9 cellular contexts compared by ENCODE assay signal in genomic region chr9:34603610-34604231, GRCh38. TPM values are rescaled to one million over a fixed set of nuclear protein-coding genes. Genes with fewer than 3 reads are reported as not detected.
A peak's percentile ranks its signal among the peaks of the same experiment; 100 is the strongest.
DNase-seq lines count a peak whose midpoint lies in the region; ATAC-seq, FAIRE-seq and TF ChIP-seq lines count a peak whose summit lies in the region.
"Had no signal": no experiment of that assay in that cellular context is flagged by ENCODE, and none has a peak within 500 bp of the region (broad histone marks: within the 10 kb centered on the region; RNA-seq: fewer than 3 reads in every experiment).

No MANE protein-coding gene starts in this region.

- DNase-seq in Calu3 (peak; percentile 75), H54 (ENCODE audit: insufficient read length, low spot score) (peak; percentile 75), NCI-H128 (lab: John Stamatoyannopoulos, UW; ENCODE audit: unreplicated experiment) (peak; percentile 76), T-helper 1 cell (peak; percentile 51 to 77 (median 65)), adrenal gland (peak; percentile 71 to 94 (median 83)), left cardiac atrium (peak; percentile 86), retinal pigment epithelial cell (ENCODE audit: low read depth) (no peak)

- no peak overlapping the region for H3K4me3 Mint-ChIP-seq in Calu3 (ENCODE audit: low read depth, unreplicated experiment)
- H3K4me3 Mint-ChIP-seq: activated naive CD8-positive, alpha-beta T cell had no signal

- no peaks in the 10 kb centered on the region for H3K4me1 Mint-ChIP-seq in Calu3 (ENCODE audit: low read depth, unreplicated experiment)

- H3K9me3 Mint-ChIP-seq in Calu3 (ENCODE audit: low read depth, unreplicated experiment): no peaks in the 10 kb centered on the region

- no peaks in the 10 kb centered on the region for H3K27me3 ChIP-seq in adrenal gland

- H3K36me3 ChIP-seq in adrenal gland (replicated peaks in 1 of 2): no peaks in the 10 kb centered on the region

- H3K9me3 ChIP-seq in adrenal gland (replicated peaks in 1 of 3): no peaks in the 10 kb centered on the region

- peak; percentile 80 for TF ChIP-seq CTCF in Calu3 (IDR thresholded peaks at IDR 0.05; ENCODE audit: unreplicated experiment)
- TF ChIP-seq CTCF in adrenal gland (IDR thresholded peaks at IDR 0.05): peak; percentile 78 to 93 (median 88)
- peak; percentile 95 for TF ChIP-seq CTCF in retinal pigment epithelial cell (conservative IDR thresholded peaks at IDR 0.05; ENCODE audit: low read depth, low read length)

- ATAC-seq in left cardiac atrium (peak; percentile 89 to 90), GM19467 (IDR thresholded peaks at IDR 0.05; ENCODE audit: unreplicated experiment) (no peak)

- CTCF ChIA-PET in Calu3 (lab: Charles Lee): interaction anchor here (0.6 to 1.4 kb wide), 11 partner anchors 8 to 310 kb away, joined by 3 to 7 read pairs (median 4); no protein-coding TSS in a partner anchor

- 45 to 61% (median 48%) methylated on average over 4 of the region's 4 CpGs for WGBS in adrenal gland, 4 donors

- FAIRE-seq in H54 (lab: Jason Lieb, UNC): no peak

- intact Hi-C loops in Calu3 (cut with micrococcal nuclease; ENCODE audit: unreplicated experiment) (no loop called here), adrenal gland (cut with DNase I) (loop anchor here in 1 of 2 donors (10.0 kb wide), 1 partner anchor 269 kb away; no protein-coding TSS in a partner anchor), left cardiac atrium (cut with DNase I) (loop anchor here (2.0 to 10.0 kb wide), 3 partner anchors 196 to 269 kb away; no protein-coding TSS in a partner anchor)

- no TSS peak for BruUV-seq in Calu3 (replicated peaks; lab: Mats Ljungman, UMichigan)

- H3K36me3 Mint-ChIP-seq in Calu3 (ENCODE audit: insufficient read depth, unreplicated experiment): no peaks in the 10 kb centered on the region
- H3K36me3 Mint-ChIP-seq: activated naive CD8-positive, alpha-beta T cell had no signal

- H3K27ac Mint-ChIP-seq in Calu3 (ENCODE audit: unreplicated experiment): no peak overlapping the region
- H3K27ac Mint-ChIP-seq: activated naive CD8-positive, alpha-beta T cell had no signal

- H3K4me3 ChIP-seq in adrenal gland: no peak overlapping the region
- H3K4me3 ChIP-seq in retinal pigment epithelial cell (ENCODE audit: low read length): no peak overlapping the region

- TF ChIP-seq POLR2A in H54 (IDR thresholded peaks at IDR 0.05; ENCODE audit: low read depth, low read length) (no peak), adrenal gland (IDR thresholded peaks at IDR 0.05) (no peak)

- H3K27me3 Mint-ChIP-seq in Calu3 (ENCODE audit: unreplicated experiment): peaks cover 49% of the 10 kb centered on the region

- no peak overlapping the region for H3K27ac ChIP-seq in adrenal gland

- no peaks in the 10 kb centered on the region for H3K4me1 ChIP-seq in adrenal gland (replicated peaks in 1 of 2)

RNA-seq across cellular contexts. Expression of gene RPP25L, which starts 8.2 kb away (rescaled TPM):
- total RNA-seq in Calu3 (2022): 17.6 and 19.9 TPM in 2 replicates
- 10 to 100 TPM; 11.3 to 40.9 (median 26.8) TPM for total RNA-seq in adrenal gland
- 10 to 100 TPM; 10.5 to 32.5 (median 28.3) TPM for polyA plus RNA-seq in adrenal gland
- total RNA-seq in left cardiac atrium: 10 to 100 TPM; 20.8 to 27.8 TPM

RNA-seq across cellular contexts. Expression of gene CNTFR, which starts 14.2 kb away (rescaled TPM):
- 0.44 TPM in 1 of 2 replicates, not detected in the other for total RNA-seq in Calu3 (2022)
- 1 to 10 TPM; 2.2 to 9.7 (median 3.8) TPM for total RNA-seq in adrenal gland
- polyA plus RNA-seq in adrenal gland: 10 to 100 TPM in 1 of 3 donors, 1 to 10 TPM in 2; 1.1 to 15.2 (median 5.7) TPM
- 10 to 100 TPM; 21.3 to 45.3 TPM for total RNA-seq in left cardiac atrium

RNA-seq across cellular contexts. Expression of gene DCTN3, which starts 16.6 kb away (rescaled TPM):
- total RNA-seq in Calu3 (2022): 50.8 and 51.8 TPM in 2 replicates
- total RNA-seq in adrenal gland: 100 to 1,000 TPM in 5 of 8 donors, 10 to 100 TPM in 3; 46.6 to 163 (median 108) TPM
- 10 to 100 TPM; 51.3 to 95.8 (median 74.0) TPM for polyA plus RNA-seq in adrenal gland
- 100 to 1,000 TPM in 1 of 2 donors, 10 to 100 TPM in 1; 93.6 to 109 TPM for total RNA-seq in left cardiac atrium

RNA-seq across cellular contexts. Expression of gene ARID3C, which starts 25.1 kb away (rescaled TPM):
- total RNA-seq in Calu3 (2022) (not detected in 2 replicates), adrenal gland (not detected), left cardiac atrium (not detected)
- polyA plus RNA-seq in adrenal gland: not detected

RNA-seq across cellular contexts. Expression of gene SIGMAR1, which starts 33.9 kb away (rescaled TPM):
- total RNA-seq in Calu3 (2022) (65.6 and 80.1 TPM in 2 replicates), adrenal gland (100 to 1,000 TPM in 4 of 8 donors, 10 to 100 TPM in 4; 64.6 to 158 (median 99.9) TPM), left cardiac atrium (10 to 100 TPM; 31.8 to 33.3 TPM)
- polyA plus RNA-seq in adrenal gland: 10 to 100 TPM; 34.6 to 96.3 (median 65.9) TPM
